9 cellular contexts compared by ENCODE assay signal in the genomic region with DNA sequence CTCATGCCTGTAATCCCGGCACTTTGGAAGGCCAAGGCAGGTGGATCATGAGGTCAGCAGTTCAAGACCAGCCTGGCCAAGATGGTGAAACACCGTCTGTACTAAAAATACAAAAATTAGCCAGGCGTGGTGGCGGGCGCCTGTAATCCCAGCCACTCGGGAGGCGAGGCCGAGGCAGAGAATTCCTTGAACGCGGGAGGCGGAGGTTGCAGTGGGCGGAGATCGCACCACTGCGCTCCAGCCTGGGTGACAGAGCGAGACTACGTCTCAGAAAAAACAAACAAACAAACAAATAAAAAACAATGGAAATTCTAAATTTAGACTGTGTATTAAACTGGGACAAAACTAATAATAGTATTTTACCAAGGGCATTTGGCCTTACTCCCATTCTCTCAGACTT. TPM values are rescaled to one million over a fixed set of nuclear protein-coding genes. Genes with fewer than 3 reads are reported as not detected.
DNase-seq lines count a peak whose midpoint lies in the region; ATAC-seq and TF ChIP-seq lines count a peak whose summit lies in the region.
"Not testable (repeated sequence)": the region's sequence is repeated elsewhere in the genome, so short reads cannot be mapped to it uniquely, and the experiment has no call there.
"Had no signal": no experiment of that assay in that cellular context is flagged by ENCODE, and none has a peak within 500 bp of the region (broad histone marks: within the 10 kb centered on the region; RNA-seq: fewer than 3 reads in every experiment).

No MANE protein-coding gene starts in this region.

- intact Hi-C loops in activated CD8-positive, alpha-beta T cell treated with anti-CD3 and anti-CD28 coated beads for 36 hours (cut with micrococcal nuclease); tibial artery (cut with DNase I; ENCODE audit: low total_unique reads): not testable (repeated sequence)

- H3K9me3 ChIP-seq in CD8-positive, alpha-beta memory T cell (ENCODE audit: low read length); MM.1S (replicated peaks; ENCODE audit: insufficient read depth, low read length); right atrium auricular region; tibial artery: not testable (repeated sequence)

- not testable (repeated sequence) for H3K36me3 ChIP-seq in CD8-positive, alpha-beta memory T cell (ENCODE audit: insufficient read depth, low read length); MM.1S (replicated peaks; ENCODE audit: insufficient read depth, low read length); right atrium auricular region; tibial artery

- H3K27me3 Mint-ChIP-seq in CD8-positive, alpha-beta memory T cell: peaks cover 12 to 27% of the 10 kb centered on the region in 2 donors
- peaks cover 16% of the 10 kb centered on the region for H3K27me3 Mint-ChIP-seq in activated CD8-positive, alpha-beta T cell treated with anti-CD3 and anti-CD28 coated beads for 36 hours
- peaks cover 33% of the 10 kb centered on the region for H3K27me3 Mint-ChIP-seq in brain
- peaks cover 48% of the 10 kb centered on the region for H3K27me3 Mint-ChIP-seq in progenitor cell of endocrine pancreas

- TF ChIP-seq CTCF in MM.1S (IDR thresholded peaks at IDR 0.05; ENCODE audit: low read length); activated CD8-positive, alpha-beta T cell treated with anti-CD3 and anti-CD28 coated beads for 36 hours (IDR thresholded peaks at IDR 0.05); brain (conservative IDR thresholded peaks at IDR 0.05); right atrium auricular region (IDR thresholded peaks at IDR 0.05); progenitor cell of endocrine pancreas (IDR thresholded peaks at IDR 0.05; ENCODE audit: unreplicated experiment); tibial artery (IDR thresholded peaks at IDR 0.05): not testable (repeated sequence)

- CTCF ChIA-PET in CD8-positive, alpha-beta memory T cell (lab: Charles Lee); activated CD8-positive, alpha-beta T cell treated with anti-CD3 and anti-CD28 coated beads for 36 hours (lab: Charles Lee): not testable (repeated sequence)

- H3K27ac Mint-ChIP-seq in CD8-positive, alpha-beta memory T cell; activated CD8-positive, alpha-beta T cell treated with anti-CD3 and anti-CD28 coated beads for 36 hours; brain; progenitor cell of endocrine pancreas: not testable (repeated sequence)

- POLR2A ChIA-PET in CD8-positive, alpha-beta memory T cell (lab: Charles Lee); activated CD8-positive, alpha-beta T cell treated with anti-CD3 and anti-CD28 coated beads for 36 hours (lab: Charles Lee): not testable (repeated sequence)

- H3K4me3 ChIP-seq in CD8-positive, alpha-beta memory T cell (ENCODE audit: low read length): peak overlapping the region; percentile 53
- H3K4me3 ChIP-seq in MM.1S (ENCODE audit: low read length): not testable (repeated sequence)
- H3K4me3 ChIP-seq in right atrium auricular region (peak overlapping the region; percentile 28 to 50), tibial artery (peak overlapping the region; percentile 35 to 44)

- not testable (repeated sequence) for H3K27ac ChIP-seq in CD8-positive, alpha-beta memory T cell (ENCODE audit: low read depth, low read length); MM.1S (ENCODE audit: low read length); right atrium auricular region; tibial artery

- H3K4me1 Mint-ChIP-seq in CD8-positive, alpha-beta memory T cell; activated CD8-positive, alpha-beta T cell treated with anti-CD3 and anti-CD28 coated beads for 36 hours (ENCODE audit: low read depth); brain; progenitor cell of endocrine pancreas (ENCODE audit: low read depth): not testable (repeated sequence)

- H3F3A ChIP-seq in MM.1S (ENCODE audit: insufficient read depth, low read length): not testable (repeated sequence)

- not testable (repeated sequence) for H4K20me1 ChIP-seq in MM.1S (ENCODE audit: insufficient read depth, low read length)

- H3K4me1 ChIP-seq in CD8-positive, alpha-beta memory T cell (ENCODE audit: insufficient read depth, low read length); MM.1S (ENCODE audit: low read length): not testable (repeated sequence)
- peaks cover 0 to 11% of the 10 kb centered on the region in 2 donors for H3K4me1 ChIP-seq in right atrium auricular region
- H3K4me1 ChIP-seq in tibial artery: peaks cover 0 to 14% (median 9%) of the 10 kb centered on the region in 4 donors

- not testable (repeated sequence) for ATAC-seq in activated CD8-positive, alpha-beta T cell treated with anti-CD3 and anti-CD28 coated beads for 36 hours

- peak overlapping the region; percentile 46; the same call in 1 of the 2 replicates for H3K4me2 ChIP-seq in MM.1S (ENCODE audit: low read depth, low read length)

- H3K79me2 ChIP-seq in MM.1S (ENCODE audit: low read length): not testable (repeated sequence)

- DNase-seq in CD8-positive, alpha-beta memory T cell; MM.1S; activated CD8-positive, alpha-beta T cell treated with anti-CD3 and anti-CD28 coated beads for 36 hours; right atrium auricular region (ENCODE audit: low spot score); progenitor cell of endocrine pancreas (ENCODE audit: low spot score, unreplicated experiment); tibial artery: not testable (repeated sequence)
- peak; percentile 35 for DNase-seq in mesenteric fat pad (ENCODE audit: low spot score)

- peaks cover 10% of the 10 kb centered on the region for H3K27me3 ChIP-seq in CD8-positive, alpha-beta memory T cell (ENCODE audit: insufficient read depth, low read length, poor library complexity, severe bottlenecking)
- H3K27me3 ChIP-seq in MM.1S (replicated peaks; ENCODE audit: insufficient read depth, low read length) (peaks cover 25% of the 10 kb centered on the region), tibial artery (peaks cover 0 to 51% of the 10 kb centered on the region in 2 donors)
- not testable (repeated sequence) for H3K27me3 ChIP-seq in right atrium auricular region

- H3K9me2 ChIP-seq in MM.1S (replicated peaks; ENCODE audit: insufficient read depth, low read length): not testable (repeated sequence)

- H3K4me3 Mint-ChIP-seq in CD8-positive, alpha-beta memory T cell: peak overlapping the region in 6 of 7 donors; percentile 48 to 72 (median 60)
- H3K4me3 Mint-ChIP-seq in activated CD8-positive, alpha-beta T cell treated with anti-CD3 and anti-CD28 coated beads for 36 hours: peak overlapping the region; percentile 56
- H3K4me3 Mint-ChIP-seq in brain (peak overlapping the region; percentile 69 to 81 (median 78)), progenitor cell of endocrine pancreas (ENCODE audit: low read depth) (peak overlapping the region; percentile 69)

- not testable (repeated sequence) for H2AFZ ChIP-seq in MM.1S (ENCODE audit: low read length)

- H3K9me3 Mint-ChIP-seq in CD8-positive, alpha-beta memory T cell; activated CD8-positive, alpha-beta T cell treated with anti-CD3 and anti-CD28 coated beads for 36 hours; brain; progenitor cell of endocrine pancreas (ENCODE audit: low read depth): not testable (repeated sequence)

- not testable (repeated sequence) for H3K9ac ChIP-seq in MM.1S (ENCODE audit: low read length)

- not testable (repeated sequence) for H3K36me3 Mint-ChIP-seq in CD8-positive, alpha-beta memory T cell; activated CD8-positive, alpha-beta T cell treated with anti-CD3 and anti-CD28 coated beads for 36 hours (ENCODE audit: low read depth); brain; progenitor cell of endocrine pancreas (ENCODE audit: insufficient read depth)

RNA-seq across cellular contexts. Expression of gene FOXJ2, which starts 14.3 kb away (rescaled TPM):
- 10 to 100 TPM; 22.3 to 22.5 TPM for total RNA-seq in CD8-positive, alpha-beta memory T cell
- 18.3 TPM for polyA plus RNA-seq in CD8-positive, alpha-beta memory T cell
- total RNA-seq in activated CD8-positive, alpha-beta T cell treated with anti-CD3 and anti-CD28 coated beads for 36 hours: 10 to 100 TPM; 11.1 to 12.8 TPM
- 23.0 TPM for polyA plus RNA-seq in brain (ENCODE audit: insufficient read depth, low read depth, low replicate concordance)
- total RNA-seq in right atrium auricular region (10 to 100 TPM; 19.9 to 22.1 TPM), mesenteric fat pad (16.4 TPM), progenitor cell of endocrine pancreas (20.0 and 20.8 TPM in 2 replicates)

RNA-seq across cellular contexts. Expression of gene C3AR1, which starts 47.9 kb away (rescaled TPM):
- 1 to 10 TPM; 1.2 to 2.0 TPM for total RNA-seq in CD8-positive, alpha-beta memory T cell
- 15.5 TPM for polyA plus RNA-seq in CD8-positive, alpha-beta memory T cell
- 1 to 10 TPM; 1.1 to 1.4 TPM for total RNA-seq in activated CD8-positive, alpha-beta T cell treated with anti-CD3 and anti-CD28 coated beads for 36 hours
- 4.1 TPM for polyA plus RNA-seq in brain (ENCODE audit: insufficient read depth, low read depth, low replicate concordance)
- total RNA-seq in right atrium auricular region (10 to 100 TPM in 1 of 2 donors, 1 to 10 TPM in 1; 3.4 to 10.6 TPM), mesenteric fat pad (53.1 TPM), progenitor cell of endocrine pancreas (not detected in 2 replicates)
- total RNA-seq: G401 had no signal
